9 cellular contexts compared by ENCODE assay signal in genomic region chr5:79255786-79256557, GRCh38. TPM values are rescaled to one million over a fixed set of nuclear protein-coding genes. Genes with fewer than 3 reads are reported as not detected.
A peak's percentile ranks its signal among the peaks of the same experiment; 100 is the strongest.
DNase-seq lines count a peak whose midpoint lies in the region; ATAC-seq and TF ChIP-seq lines count a peak whose summit lies in the region.
"Had no signal": no experiment of that assay in that cellular context is flagged by ENCODE, and none has a peak within 500 bp of the region (broad histone marks: within the 10 kb centered on the region; RNA-seq: fewer than 3 reads in every experiment).

No MANE protein-coding gene starts in this region.

- H3K9me3 Mint-ChIP-seq in naive thymus-derived CD8-positive, alpha-beta T cell: peaks cover 0 to 1% (median 0%) of the 10 kb centered on the region in 9 donors

- H2AFZ ChIP-seq in mesenchymal stem cell (ENCODE audit: low read depth, low read length): no peak overlapping the region

- no peak overlapping the region for H2BK5ac ChIP-seq in mesenchymal stem cell (ENCODE audit: low read depth, low read length, poor library complexity, severe bottlenecking)

- H3K4me1 ChIP-seq in mesenchymal stem cell (ENCODE audit: control insufficient read depth, insufficient read depth, low read depth, low read length) (no peaks in the 10 kb centered on the region), spleen (peaks cover 0 to 17% (median 0%) of the 10 kb centered on the region in 6 donors)

- no peak overlapping the region for H3K14ac ChIP-seq in mesenchymal stem cell (ENCODE audit: low read length in 2 of 2)

- TF ChIP-seq CTCF in astrocyte of the spinal cord (IDR thresholded peaks at IDR 0.05; ENCODE audit: low read depth, low read length) (peak; percentile 83), spleen (IDR thresholded peaks at IDR 0.05 in 8 of 11, conservative IDR thresholded peaks at IDR 0.05 in 3 of 11) (peak in 2 of 11 experiments; percentile 14 to 25)

- H3K27me3 ChIP-seq in mesenchymal stem cell (ENCODE audit: control insufficient read depth in 1 of 2, insufficient read depth in 1 of 2, low read length in 2 of 2): no peaks in the 10 kb centered on the region
- no peaks in the 10 kb centered on the region for H3K27me3 ChIP-seq in spleen (replicated peaks in 1 of 7)

- H4K8ac ChIP-seq in mesenchymal stem cell (ENCODE audit: low read length): no peak overlapping the region

- H3K4me3 ChIP-seq in astrocyte of the spinal cord (ENCODE audit: low read depth, low read length) (no peak overlapping the region), mesenchymal stem cell (ENCODE audit: insufficient read depth in 1 of 2, low read depth in 1 of 2, low read length in 2 of 2) (no peak overlapping the region), spleen (no peak overlapping the region)

- no peaks in the 10 kb centered on the region for H3K9me3 ChIP-seq in mesenchymal stem cell (ENCODE audit: control insufficient read depth, low read length)
- no peaks in the 10 kb centered on the region for H3K9me3 ChIP-seq in spleen

- intact Hi-C loops in spleen (cut with DNase I; ENCODE audit: low total_unique reads): no loop called here

- H2BK120ac ChIP-seq in mesenchymal stem cell (ENCODE audit: low read depth, low read length): no peak overlapping the region

- H3K9ac ChIP-seq in mesenchymal stem cell (ENCODE audit: low read length): no peak overlapping the region

- H3K4me3 Mint-ChIP-seq in naive thymus-derived CD8-positive, alpha-beta T cell: peak overlapping the region in 2 of 10 donors; percentile 5 to 22
- H3K4me3 Mint-ChIP-seq: nephron had no signal

- H3K79me1 ChIP-seq in mesenchymal stem cell (replicated peaks; ENCODE audit: low read length, poor library complexity, severe bottlenecking): peaks cover 43% of the 10 kb centered on the region

- H3K27ac Mint-ChIP-seq in naive thymus-derived CD8-positive, alpha-beta T cell: peak overlapping the region in 1 of 10 donors; percentile 45
- H3K27ac Mint-ChIP-seq: nephron had no signal

- WGBS in mesenchymal stem cell: 100% methylated on average over 3 of the region's 5 CpGs
- 84 to 95% (median 87%) methylated on average over 4 to 5 of the region's 5 CpGs for WGBS in spleen, 5 donors

- H3K27me3 Mint-ChIP-seq in naive thymus-derived CD8-positive, alpha-beta T cell: no peaks in the 10 kb centered on the region

- peaks cover 8 to 32% (median 24%) of the 10 kb centered on the region in 3 donors for H3K36me3 Mint-ChIP-seq in naive thymus-derived CD8-positive, alpha-beta T cell

- in situ Hi-C loops in astrocyte of the spinal cord (cut with HindIII; ENCODE audit: low sequenced_read_pairs): no loop called here

- no peak overlapping the region for H2AK5ac ChIP-seq in mesenchymal stem cell (ENCODE audit: low read length, severe bottlenecking)

- POLR2A ChIA-PET in naive thymus-derived CD8-positive, alpha-beta T cell (lab: Charles Lee): no interaction called here

- peak; percentile 67 for ATAC-seq in GM18508 (IDR thresholded peaks at IDR 0.05; ENCODE audit: insufficient read depth, unreplicated experiment)
- ATAC-seq in HG03460 (IDR thresholded peaks at IDR 0.05; ENCODE audit: unreplicated experiment): peak; percentile 52
- no peak for ATAC-seq in naive thymus-derived CD8-positive, alpha-beta T cell

- no peak overlapping the region for H3K23ac ChIP-seq in mesenchymal stem cell (ENCODE audit: low read length in 2 of 2)

- peak overlapping the region; percentile 8 for H2BK15ac ChIP-seq in mesenchymal stem cell (ENCODE audit: low read depth, poor library complexity, severe bottlenecking)

- H3K27ac ChIP-seq in mesenchymal stem cell (ENCODE audit: low read length, poor library complexity, severe bottlenecking) (no peak overlapping the region), spleen (no peak overlapping the region)

- H2BK12ac ChIP-seq in mesenchymal stem cell (ENCODE audit: low read length in 2 of 2): no peak overlapping the region

- no peak for TF ChIP-seq POLR2A in spleen (IDR thresholded peaks at IDR 0.05)

- H3K4me2 ChIP-seq in mesenchymal stem cell (ENCODE audit: low read length, poor library complexity, severe bottlenecking): no peak overlapping the region

- H3K36me3 ChIP-seq in mesenchymal stem cell (ENCODE audit: control insufficient read depth in 1 of 2, insufficient read depth in 2 of 2, low read depth in 1 of 2, low read length in 2 of 2) (no peaks in the 10 kb centered on the region), spleen (peaks cover 0 to 9% (median 0%) of the 10 kb centered on the region in 6 donors)

- H3K4me1 Mint-ChIP-seq in naive thymus-derived CD8-positive, alpha-beta T cell: peaks cover 33 to 69% (median 61%) of the 10 kb centered on the region in 4 donors
- H3K4me1 Mint-ChIP-seq: nephron had no signal

- no peak overlapping the region for H3K18ac ChIP-seq in mesenchymal stem cell (ENCODE audit: low read depth in 1 of 2, low read length in 2 of 2)

- DNase-seq in D341Med (ENCODE audit: low spot score) (peak; percentile 66), astrocyte of the spinal cord (ENCODE audit: low read depth, low spot score) (peak; percentile 7), mesenchymal stem cell (peak; percentile 59), occipital lobe (lab: John Stamatoyannopoulos, UW) (no peak), spleen (no peak)
- DNase-seq in naive thymus-derived CD8-positive, alpha-beta T cell: no peak

- no peak overlapping the region for H3K4ac ChIP-seq in mesenchymal stem cell (ENCODE audit: low read depth in 1 of 2, low read length in 2 of 2)

- no peak overlapping the region for H4K91ac ChIP-seq in mesenchymal stem cell (ENCODE audit: low read length)

RNA-seq across cellular contexts. Expression of gene JMY, which starts 20.0 kb away (rescaled TPM):
- 3.2 TPM for polyA plus RNA-seq in mesenchymal stem cell (2013, experiment 1 of 2)
- 3.1 TPM for polyA plus RNA-seq in mesenchymal stem cell (2013, experiment 2 of 2)
- 48.7 TPM for total RNA-seq in occipital lobe
- 10 to 100 TPM in 6 of 7 donors, 1 to 10 TPM in 1; 7.8 to 19.6 (median 12.5) TPM for total RNA-seq in spleen
- polyA plus RNA-seq in spleen: 1 to 10 TPM; 2.0 to 2.5 (median 2.5) TPM
- 10 to 100 TPM; 27.1 to 27.3 TPM for total RNA-seq in naive thymus-derived CD8-positive, alpha-beta T cell
- polyA plus RNA-seq in naive thymus-derived CD8-positive, alpha-beta T cell: 1 to 10 TPM; 5.3 to 5.7 (median 5.6) TPM

Comparison
In these comparisons a context has a peak if more than half of its experiments do, and no peak if none do; other contexts are left out.
1. DNase-seq: peak in D341Med (single experiment), astrocyte of the spinal cord (single experiment) and mesenchymal stem cell (single experiment); none in occipital lobe (single experiment), spleen (single experiment) and naive thymus-derived CD8-positive, alpha-beta T cell (0 of 10).
2. ATAC-seq: peak in GM18508 (single experiment) and HG03460 (single experiment); none in naive thymus-derived CD8-positive, alpha-beta T cell (0 of 2).